Comparison of ENCODE assay signal across 10 cellular contexts in genomic region chr22:37591823-37592404, GRCh38. TPM values are rescaled to one million over a fixed set of nuclear protein-coding genes. Genes with fewer than 3 reads are reported as not detected.
DNase-seq lines count a peak whose midpoint lies in the region; ATAC-seq and TF ChIP-seq lines count a peak whose summit lies in the region.
"Had no signal": no experiment of that assay in that cellular context is flagged by ENCODE, and none has a peak within 500 bp of the region (broad histone marks: within the 10 kb centered on the region; RNA-seq: fewer than 3 reads in every experiment).

No MANE protein-coding gene starts in this region.

- H3K36me3 ChIP-seq in Caco-2 (ENCODE audit: control insufficient read depth, insufficient read depth, low read length) (no peaks in the 10 kb centered on the region), mammary epithelial cell (ENCODE audit: insufficient read depth, low read length) (no peaks in the 10 kb centered on the region), osteoblast (ENCODE audit: insufficient read depth, low read length) (no peaks in the 10 kb centered on the region), prostate gland (no peaks in the 10 kb centered on the region)

- no peaks in the 10 kb centered on the region for H3K27me3 Mint-ChIP-seq in Caco-2 (ENCODE audit: insufficient read depth, unreplicated experiment)

- no peaks in the 10 kb centered on the region for H3K36me3 Mint-ChIP-seq in Caco-2 (ENCODE audit: insufficient read depth, unreplicated experiment)

- DNase-seq in Caco-2 (no peak), LNCaP clone FGC (ENCODE audit: low read depth) (no peak), mammary epithelial cell (no peak), osteoblast (ENCODE audit: insufficient read length, low spot score, missing footprints) (no peak), SIG-M5 treated with dmso at 0.1 percent for 504 hours (lab: John Stamatoyannopoulos, UW; ENCODE audit: unreplicated experiment) (no peak), prostate gland (ENCODE audit: low spot score) (no peak)
- no peak for DNase-seq in activated effector memory CD4-positive, alpha-beta T cell treated with anti-CD3 and anti-CD28 coated beads, Interleukin-2, amount 50 U/mL, for 16 hours

- dilution Hi-C loops in mammary epithelial cell (cut with HindIII; ENCODE audit: low sequenced_read_pairs), result no loop called here

- POLR2A ChIA-PET in Caco-2 (lab: Charles Lee), result interaction anchor here (0.9 to 1.5 kb wide), 5 partner anchors 12 to 53 kb away, joined by 3 to 17 read pairs (median 7); partner anchors contain the start of genes GGA1 and LGALS2

- 83% methylated on average over 12 of the region's 12 CpGs for WGBS in mammary epithelial cell (ENCODE audit: low coverage, missing lambda C conversion rate)
- WGBS in prostate gland, result 80% methylated on average over 12 of the region's 12 CpGs

- peak overlapping the region; percentile 59 for H3K4me3 Mint-ChIP-seq in Caco-2 (ENCODE audit: unreplicated experiment)

- H3K4me2 ChIP-seq in mammary epithelial cell (ENCODE audit: insufficient read depth, low read depth, low read length), result peak overlapping the region; percentile 21
- H3K4me2 ChIP-seq in osteoblast (ENCODE audit: insufficient read depth, low read length), result peak overlapping the region; percentile 62

- TF ChIP-seq POLR2A in GM18505 (IDR thresholded peaks at IDR 0.05; ENCODE audit: borderline replicate concordance, extremely low read depth, insufficient read depth, insufficient read length) (no peak), prostate gland (IDR thresholded peaks at IDR 0.05) (no peak)

- H3K4me1 ChIP-seq in Caco-2 (peaks cover 10% of the 10 kb centered on the region), mammary epithelial cell (ENCODE audit: insufficient read depth, low read length) (no peaks in the 10 kb centered on the region), osteoblast (ENCODE audit: insufficient read depth, low read length) (peaks cover 3% of the 10 kb centered on the region), prostate gland (replicated peaks) (no peaks in the 10 kb centered on the region)

- H3K4me3 ChIP-seq in Caco-2 (ENCODE audit: low read depth, low read length) (no peak overlapping the region), LNCaP clone FGC (ENCODE audit: low read depth, low read length) (peak overlapping the region; percentile 41), mammary epithelial cell (replicated peaks in 1 of 3; ENCODE audit: insufficient read depth in 1 of 3, low read depth in 2 of 3, low read length in 3 of 3) (peak overlapping the region in 2 of 3 experiments; percentile 5), osteoblast (ENCODE audit: insufficient read depth, low read length) (peak overlapping the region; percentile 24), prostate gland (no peak overlapping the region)

- peaks cover 24% of the 10 kb centered on the region for H3K4me1 Mint-ChIP-seq in Caco-2 (ENCODE audit: low read depth, unreplicated experiment)

- peak overlapping the region; percentile 29 for H2AFZ ChIP-seq in mammary epithelial cell (ENCODE audit: low read depth, low read length)
- no peak overlapping the region for H2AFZ ChIP-seq in osteoblast (ENCODE audit: low read length)

- H3K9me3 ChIP-seq in Caco-2 (no peaks in the 10 kb centered on the region), mammary epithelial cell (replicated peaks; ENCODE audit: insufficient read depth, low read length) (no peaks in the 10 kb centered on the region), osteoblast (ENCODE audit: low read depth, low read length) (no peaks in the 10 kb centered on the region), prostate gland (no peaks in the 10 kb centered on the region)

- in situ Hi-C loops in mammary epithelial cell (cut with MboI; ENCODE audit: low sequenced_read_pairs in 2 of 2), result no loop called here

- TF ChIP-seq CTCF in Caco-2 (IDR thresholded peaks at IDR 0.05; ENCODE audit: insufficient read depth in 1 of 2, low read depth in 1 of 2, low read length in 1 of 2, severe bottlenecking in 1 of 2, unreplicated experiment in 1 of 2) (no peak), LNCaP clone FGC (IDR thresholded peaks at IDR 0.05; ENCODE audit: control insufficient read depth, extremely low read depth, insufficient read depth) (no peak), mammary epithelial cell (conservative IDR thresholded peaks at IDR 0.05 in 1 of 2, IDR thresholded peaks at IDR 0.05 in 1 of 2; ENCODE audit: extremely low read depth in 1 of 2, insufficient read depth in 1 of 2, low read depth in 1 of 2, low read length in 2 of 2) (no peak), osteoblast (IDR thresholded peaks at IDR 0.05; ENCODE audit: extremely low read depth, low read depth, low read length) (no peak), prostate gland (IDR thresholded peaks at IDR 0.05) (no peak)

- no peaks in the 10 kb centered on the region for H3K27me3 ChIP-seq in Caco-2 (replicated peaks; ENCODE audit: control insufficient read depth, insufficient read depth, low read length)
- no peaks in the 10 kb centered on the region for H3K27me3 ChIP-seq in mammary epithelial cell (ENCODE audit: insufficient read depth, low read length)
- H3K27me3 ChIP-seq in osteoblast (ENCODE audit: insufficient read depth, low read length), result peaks cover 6% of the 10 kb centered on the region
- H3K27me3 ChIP-seq in prostate gland (replicated peaks; ENCODE audit: insufficient read depth), result no peaks in the 10 kb centered on the region

- H3K9ac ChIP-seq in mammary epithelial cell (ENCODE audit: insufficient read depth, low read length), result no peak overlapping the region

- BruUV-seq in Caco-2 (replicated peaks; lab: Mats Ljungman, UMichigan) (TSS peak; percentile 50), mammary epithelial cell (replicated peaks; lab: Mats Ljungman, UMichigan) (no TSS peak)

- H3K27ac ChIP-seq in mammary epithelial cell (ENCODE audit: insufficient read depth, low read depth, low read length), result no peak overlapping the region
- H3K27ac ChIP-seq in osteoblast (ENCODE audit: low read depth, low read length), result no peak overlapping the region
- H3K27ac ChIP-seq in prostate gland, result no peak overlapping the region

- no peaks in the 10 kb centered on the region for H4K20me1 ChIP-seq in mammary epithelial cell (ENCODE audit: insufficient read depth, low read length)
- no peaks in the 10 kb centered on the region for H4K20me1 ChIP-seq in osteoblast (ENCODE audit: insufficient read depth, low read length)

- ATAC-seq in GM18505 (IDR thresholded peaks at IDR 0.05; ENCODE audit: unreplicated experiment), result no peak

- CTCF ChIA-PET in Caco-2 (lab: Charles Lee) (interaction anchor here (0.6 to 2.7 kb wide), 21 partner anchors 9 to 344 kb away, joined by 3 to 54 read pairs (median 8); partner anchors contain the start of genes CDC42EP1, GGA1, LGALS2 and NOL12), mammary epithelial cell (lab: Charles Lee; ENCODE audit: low non-redundant PET) (interaction anchor here (0.6 to 1.2 kb wide), 14 partner anchors 12 to 275 kb away, joined by 3 to 19 read pairs (median 4); partner anchors contain the start of genes GGA1 and LGALS2)

- intact Hi-C loops in Caco-2 (cut with micrococcal nuclease; ENCODE audit: unreplicated experiment), result loop anchor here (1.0 kb wide), 5 partner anchors 12 to 53 kb away; partner anchors contain the start of gene LGALS2
- intact Hi-C loops in mammary epithelial cell (cut with micrococcal nuclease), result loop anchor here (1.0 to 5.0 kb wide), 5 partner anchors 25 to 275 kb away; no protein-coding TSS in a partner anchor
- intact Hi-C loops in prostate gland (cut with DNase I), result loop anchor here (10.0 kb wide), 1 partner anchor 57 kb away; no protein-coding TSS in a partner anchor

- H3K9me3 Mint-ChIP-seq in Caco-2 (ENCODE audit: unreplicated experiment), result no peaks in the 10 kb centered on the region

- peak overlapping the region; percentile 65 for H3K27ac Mint-ChIP-seq in Caco-2 (ENCODE audit: unreplicated experiment)

- no peaks in the 10 kb centered on the region for H3K79me2 ChIP-seq in mammary epithelial cell (ENCODE audit: insufficient read depth, low read length)
- no peaks in the 10 kb centered on the region for H3K79me2 ChIP-seq in osteoblast (ENCODE audit: insufficient read depth, low read length)

RNA-seq across cellular contexts. Expression of gene LGALS2, which starts 12.0 kb away (rescaled TPM):
- total RNA-seq in Caco-2 (2022) (33.2 and 35.2 TPM in 2 replicates), mammary epithelial cell (not detected), osteoblast (not detected in 2 replicates), prostate gland (not detected)
- not detected for polyA plus RNA-seq in mammary epithelial cell
- not detected for polyA minus RNA-seq in mammary epithelial cell
- total RNA-seq: kidney epithelial cell, skeletal muscle tissue had no signal

RNA-seq across cellular contexts. Expression of gene GGA1, which starts 16.7 kb away (rescaled TPM):
- 65.7 and 72.8 TPM in 2 replicates for total RNA-seq in Caco-2 (2022)
- 10 to 100 TPM; 33.8 to 60.2 TPM for total RNA-seq in mammary epithelial cell
- 26.7 TPM for polyA plus RNA-seq in mammary epithelial cell
- 56.2 TPM for polyA minus RNA-seq in mammary epithelial cell
- 36.2 and 38.6 TPM in 2 replicates for total RNA-seq in osteoblast
- 100 to 1,000 TPM in 1 of 2 donors, 10 to 100 TPM in 1; 43.9 to 146 TPM for total RNA-seq in prostate gland

RNA-seq across cellular contexts. Expression of gene CDC42EP1, which starts 31.6 kb away (rescaled TPM):
- total RNA-seq in Caco-2 (2022) (75.0 and 76.1 TPM in 2 replicates), mammary epithelial cell (10 to 100 TPM; 17.5 to 98.4 TPM), osteoblast (28.6 and 35.5 TPM in 2 replicates), prostate gland (10 to 100 TPM; 28.6 to 97.0 TPM)
- 12.7 TPM for polyA plus RNA-seq in mammary epithelial cell
- 32.2 TPM for polyA minus RNA-seq in mammary epithelial cell

RNA-seq across cellular contexts. Expression of gene SH3BP1, which starts 47.6 kb away (rescaled TPM):
- total RNA-seq in Caco-2 (2022), result 19.8 and 20.7 TPM in 2 replicates
- 10 to 100 TPM; 28.2 to 65.9 TPM for total RNA-seq in mammary epithelial cell
- polyA plus RNA-seq in mammary epithelial cell, result 43.7 TPM
- polyA minus RNA-seq in mammary epithelial cell, result 77.9 TPM
- 4.1 and 4.7 TPM in 2 replicates for total RNA-seq in osteoblast
- 10 to 100 TPM; 10.9 to 12.0 TPM for total RNA-seq in prostate gland

Comparison
In these comparisons a context has a peak if more than half of its experiments do, and no peak if none do; other contexts are left out.
1. H3K4me3 ChIP-seq: peak in LNCaP clone FGC (single experiment), mammary epithelial cell (2 of 3) and osteoblast (single experiment); none in Caco-2 (single experiment) and prostate gland (0 of 2).
2. RNA of gene LGALS2, which starts 12.0 kb away (total RNA-seq): 33.2 to 35.2 TPM in Caco-2; not detected in mammary epithelial cell, not detected in osteoblast and not detected in prostate gland; every median in the first group is over 10 times any median in the second.